Comparison of ENCODE assay signal across 19 cellular contexts in the genomic region with DNA sequence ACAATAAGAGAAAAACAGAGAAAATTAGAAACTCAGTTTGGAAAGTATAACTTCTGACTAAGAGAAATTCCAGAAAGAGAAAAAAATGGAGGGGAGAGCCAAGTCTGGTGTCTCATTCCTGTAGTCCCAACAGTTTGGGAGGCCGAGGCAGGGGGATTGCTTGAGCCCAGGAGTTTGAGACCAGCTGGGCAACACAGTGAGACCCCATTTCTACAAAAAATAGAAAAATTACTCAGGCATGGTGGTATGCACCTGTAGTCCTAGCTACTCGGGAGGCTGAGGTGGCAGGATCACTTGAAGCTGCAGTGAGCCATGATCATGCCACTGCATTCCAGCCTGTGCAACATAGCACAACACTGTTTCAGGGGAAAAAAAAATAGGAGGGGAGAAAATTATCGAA. TPM values are rescaled to one million over a fixed set of nuclear protein-coding genes. Genes with fewer than 3 reads are reported as not detected.
DNase-seq lines count a peak whose midpoint lies in the region; ATAC-seq, FAIRE-seq and TF ChIP-seq lines count a peak whose summit lies in the region.
"Had no signal": no experiment of that assay in that cellular context is flagged by ENCODE, and none has a peak within 500 bp of the region (broad histone marks: within the 10 kb centered on the region; RNA-seq: fewer than 3 reads in every experiment).

No MANE protein-coding gene starts in this region.

- peaks cover 11% of the 10 kb centered on the region for H3K79me2 ChIP-seq in HepG2 (ENCODE audit: insufficient read depth, low read length)

- H3K4me1 ChIP-seq in HepG2 (ENCODE audit: insufficient read depth, low read length) (peaks cover 53% of the 10 kb centered on the region), right lobe of liver (peaks cover 0 to 10% (median 0%) of the 10 kb centered on the region in 4 donors)
- H3K4me1 ChIP-seq in naive thymus-derived CD4-positive, alpha-beta T cell (ENCODE audit: control insufficient read depth in 2 of 2, insufficient read depth in 2 of 2, low read length in 2 of 2): peaks cover 9 to 18% of the 10 kb centered on the region in 2 donors

- intact Hi-C loops in HepG2 (cut with micrococcal nuclease; ENCODE audit: unreplicated experiment) (no loop called here), right lobe of liver (cut with DNase I) (no loop called here)
- intact Hi-C loops in naive thymus-derived CD4-positive, alpha-beta T cell (cut with micrococcal nuclease): no loop called here

- H3K36me3 ChIP-seq in HepG2 (replicated peaks in 1 of 2; ENCODE audit: control insufficient read depth in 1 of 2, insufficient read depth in 2 of 2, low read length in 2 of 2) (no peaks in the 10 kb centered on the region), right lobe of liver (no peaks in the 10 kb centered on the region)
- H3K36me3 ChIP-seq in naive thymus-derived CD4-positive, alpha-beta T cell (ENCODE audit: control insufficient read depth in 2 of 3, insufficient read depth in 3 of 3, low read length in 3 of 3): no peaks in the 10 kb centered on the region
- H3K36me3 ChIP-seq: BE2C had no signal

- no peak overlapping the region for H3K27ac ChIP-seq in HepG2 (ENCODE audit: extremely low read length, insufficient read depth, low read length)
- no peak overlapping the region for H3K27ac ChIP-seq in right lobe of liver
- H3K27ac ChIP-seq in naive thymus-derived CD4-positive, alpha-beta T cell (ENCODE audit: low read depth, low read length): no peak overlapping the region

- no TSS peak for BruUV-seq in HepG2 (replicated peaks; lab: Mats Ljungman, UMichigan)

- no peak overlapping the region for H3K27ac Mint-ChIP-seq in memory B cell
- peak overlapping the region; percentile 4 for H3K27ac Mint-ChIP-seq in stimulated activated memory B cell treated with anti-CD40 and anti-IgM and Interleukin-4, amounts not matched to agents 10 μg/mL and 1 μg/mL and 100 μg/mL, for 72 hours
- H3K27ac Mint-ChIP-seq in naive thymus-derived CD4-positive, alpha-beta T cell: peak overlapping the region in 1 of 9 donors; percentile 16
- H3K27ac Mint-ChIP-seq in activated CD8-positive, alpha-beta memory T cell treated with anti-CD3 and anti-CD28 coated beads, Interleukin-2, amount 10 ng/mL, durations not matched to agents 7 days and 5 days: no peak overlapping the region
- H3K27ac Mint-ChIP-seq: H9 had no signal

- FAIRE-seq in HepG2 (lab: Jason Lieb, UNC): no peak
- FAIRE-seq: A204.1, D721Med, G401.6, GM12891, GM19239, H1, HTR-8/SVneo had no signal

- TF ChIP-seq RAD21 in HepG2 (CRISPR knock-in tag; IDR thresholded peaks at IDR 0.05): no peak

- H3K4me3 ChIP-seq in HepG2 (replicated peaks in 1 of 3; ENCODE audit: insufficient read depth in 1 of 3, low read depth in 2 of 3, low read length in 3 of 3): no peak overlapping the region
- no peak overlapping the region for H3K4me3 ChIP-seq in right lobe of liver
- H3K4me3 ChIP-seq in naive thymus-derived CD4-positive, alpha-beta T cell (ENCODE audit: low read length): no peak overlapping the region

- H3K36me3 Mint-ChIP-seq in memory B cell: no peaks in the 10 kb centered on the region
- H3K36me3 Mint-ChIP-seq in stimulated activated memory B cell treated with anti-CD40 and anti-IgM and Interleukin-4, amounts not matched to agents 10 μg/mL and 1 μg/mL and 100 μg/mL, for 72 hours: no peaks in the 10 kb centered on the region
- H3K36me3 Mint-ChIP-seq in naive thymus-derived CD4-positive, alpha-beta T cell: peaks cover 0 to 7% (median 0%) of the 10 kb centered on the region in 5 donors
- H3K36me3 Mint-ChIP-seq in activated CD8-positive, alpha-beta memory T cell treated with anti-CD3 and anti-CD28 coated beads, Interleukin-2, amount 10 ng/mL, durations not matched to agents 7 days and 5 days: peaks cover 4% of the 10 kb centered on the region
- H3K36me3 Mint-ChIP-seq: CD4-positive, CD25-positive, alpha-beta regulatory T cell had no signal

- H4K20me1 ChIP-seq in HepG2 (ENCODE audit: insufficient read depth, low read length): no peaks in the 10 kb centered on the region

- H3K9me3 ChIP-seq in HepG2 (ENCODE audit: low read length) (no peaks in the 10 kb centered on the region), right lobe of liver (no peaks in the 10 kb centered on the region)
- no peaks in the 10 kb centered on the region for H3K9me3 ChIP-seq in naive thymus-derived CD4-positive, alpha-beta T cell (ENCODE audit: control insufficient read depth in 2 of 3, low read length in 3 of 3)
- H3K9me3 ChIP-seq: BE2C had no signal

- in situ Hi-C loops in HepG2 (cut with HindIII; ENCODE audit: extremely low pct_ligation_motif_present, low pct_unique_long_range_greater_than_20kb): no loop called here

- H3K27me3 Mint-ChIP-seq in memory B cell: peaks cover 1% of the 10 kb centered on the region
- no peaks in the 10 kb centered on the region for H3K27me3 Mint-ChIP-seq in stimulated activated memory B cell treated with anti-CD40 and anti-IgM and Interleukin-4, amounts not matched to agents 10 μg/mL and 1 μg/mL and 100 μg/mL, for 72 hours
- H3K27me3 Mint-ChIP-seq in naive thymus-derived CD4-positive, alpha-beta T cell: no peaks in the 10 kb centered on the region
- no peaks in the 10 kb centered on the region for H3K27me3 Mint-ChIP-seq in activated CD8-positive, alpha-beta memory T cell treated with anti-CD3 and anti-CD28 coated beads, Interleukin-2, amount 10 ng/mL, durations not matched to agents 7 days and 5 days
- H3K27me3 Mint-ChIP-seq: CD4-positive, CD25-positive, alpha-beta regulatory T cell had no signal

- H2AFZ ChIP-seq in HepG2 (ENCODE audit: low read length): no peak overlapping the region

- DNase-seq in HepG2 (ENCODE audit: low spot score): no peak
- DNase-seq in right lobe of liver: no peak
- no peak for DNase-seq in memory B cell (ENCODE audit: low spot score in 2 of 2)
- no peak for DNase-seq in naive thymus-derived CD4-positive, alpha-beta T cell
- no peak for DNase-seq in mesenteric fat pad (ENCODE audit: low spot score)
- DNase-seq in activated CD8-positive, alpha-beta memory T cell treated with anti-CD3 and anti-CD28 coated beads, Interleukin-2, amount 10 ng/mL, durations not matched to agents 7 days and 5 days: no peak
- DNase-seq: ACHN; BE2C; C1 segment of cervical spinal cord; CD4-positive, CD25-positive, alpha-beta regulatory T cell; H9 had no signal

- no peak for ATAC-seq in HepG2
- no peak for ATAC-seq in right lobe of liver
- ATAC-seq in memory B cell (ENCODE audit: low read depth): no peak
- ATAC-seq in stimulated activated memory B cell treated with anti-CD40 and anti-IgM and Interleukin-4, amounts not matched to agents 10 μg/mL and 1 μg/mL and 100 μg/mL, for 72 hours: no peak
- ATAC-seq in naive thymus-derived CD4-positive, alpha-beta T cell: no peak
- ATAC-seq in activated CD8-positive, alpha-beta memory T cell treated with anti-CD3 and anti-CD28 coated beads, Interleukin-2, amount 10 ng/mL, durations not matched to agents 7 days and 5 days: no peak

- no peak for TF ChIP-seq CTCF in HepG2 (CRISPR knock-in tag; IDR thresholded peaks at IDR 0.05)
- no peak for TF ChIP-seq CTCF in right lobe of liver (IDR thresholded peaks at IDR 0.05)

- H3K9me3 Mint-ChIP-seq in memory B cell: no peaks in the 10 kb centered on the region
- no peaks in the 10 kb centered on the region for H3K9me3 Mint-ChIP-seq in stimulated activated memory B cell treated with anti-CD40 and anti-IgM and Interleukin-4, amounts not matched to agents 10 μg/mL and 1 μg/mL and 100 μg/mL, for 72 hours
- peaks cover 0 to 5% (median 0%) of the 10 kb centered on the region in 11 donors for H3K9me3 Mint-ChIP-seq in naive thymus-derived CD4-positive, alpha-beta T cell
- H3K9me3 Mint-ChIP-seq in activated CD8-positive, alpha-beta memory T cell treated with anti-CD3 and anti-CD28 coated beads, Interleukin-2, amount 10 ng/mL, durations not matched to agents 7 days and 5 days (ENCODE audit: low read depth): peaks cover 3% of the 10 kb centered on the region
- H3K9me3 Mint-ChIP-seq: CD4-positive, CD25-positive, alpha-beta regulatory T cell; H9 had no signal

- POLR2A ChIA-PET in HepG2 (lab: Yijun Ruan, JAX): no interaction called here
- POLR2A ChIA-PET in naive thymus-derived CD4-positive, alpha-beta T cell (lab: Charles Lee): no interaction called here

- H3K4me1 Mint-ChIP-seq in memory B cell: peaks cover 17% of the 10 kb centered on the region
- peaks cover 28% of the 10 kb centered on the region for H3K4me1 Mint-ChIP-seq in stimulated activated memory B cell treated with anti-CD40 and anti-IgM and Interleukin-4, amounts not matched to agents 10 μg/mL and 1 μg/mL and 100 μg/mL, for 72 hours
- H3K4me1 Mint-ChIP-seq in naive thymus-derived CD4-positive, alpha-beta T cell: peaks cover 14 to 37% (median 28%) of the 10 kb centered on the region in 7 donors
- H3K4me1 Mint-ChIP-seq in activated CD8-positive, alpha-beta memory T cell treated with anti-CD3 and anti-CD28 coated beads, Interleukin-2, amount 10 ng/mL, durations not matched to agents 7 days and 5 days: peaks cover 24% of the 10 kb centered on the region

- H3K4me2 ChIP-seq in HepG2 (ENCODE audit: low read depth, low read length): no peak overlapping the region

- no peak for TF ChIP-seq POLR2A in HepG2 (IDR thresholded peaks at IDR 0.05; ENCODE audit: insufficient read depth in 1 of 2, low read depth in 2 of 2, low read length in 2 of 2)
- TF ChIP-seq POLR2A in right lobe of liver (IDR thresholded peaks at IDR 0.05): no peak

- peak overlapping the region; percentile 22 for H3K4me3 Mint-ChIP-seq in memory B cell
- H3K4me3 Mint-ChIP-seq in stimulated activated memory B cell treated with anti-CD40 and anti-IgM and Interleukin-4, amounts not matched to agents 10 μg/mL and 1 μg/mL and 100 μg/mL, for 72 hours: no peak overlapping the region
- no peak overlapping the region for H3K4me3 Mint-ChIP-seq in naive thymus-derived CD4-positive, alpha-beta T cell
- H3K4me3 Mint-ChIP-seq in activated CD8-positive, alpha-beta memory T cell treated with anti-CD3 and anti-CD28 coated beads, Interleukin-2, amount 10 ng/mL, durations not matched to agents 7 days and 5 days: no peak overlapping the region
- H3K4me3 Mint-ChIP-seq: H9 had no signal

- no peak overlapping the region for H3K9ac ChIP-seq in HepG2 (ENCODE audit: insufficient read depth, low read depth, low read length)

- WGBS in HepG2 (ENCODE audit: low lambda C conversion rate): 33% methylated on average over 3 of the region's 3 CpGs
- 86% methylated on average over 3 of the region's 3 CpGs for WGBS in right lobe of liver (ENCODE audit: insufficient coverage, low coverage, low lambda C conversion rate, missing lambda C conversion rate)

- CTCF ChIA-PET in HepG2 (lab: Yijun Ruan, JAX; ENCODE audit: low intra/inter-chr PET ratio, low total read pairs): no interaction called here
- CTCF ChIA-PET in naive thymus-derived CD4-positive, alpha-beta T cell (lab: Charles Lee): no interaction called here
- CTCF ChIA-PET in activated CD8-positive, alpha-beta memory T cell treated with anti-CD3 and anti-CD28 coated beads, Interleukin-2, amount 10 ng/mL, durations not matched to agents 7 days and 5 days (lab: Charles Lee): no interaction called here

- TF ChIP-seq EP300 in HepG2 (IDR thresholded peaks at IDR 0.05; ENCODE audit: low read depth in 2 of 2, low read length in 2 of 2): no peak
- TF ChIP-seq EP300 in HepG2 (CRISPR knock-in tag; IDR thresholded peaks at IDR 0.05; ENCODE audit: borderline replicate concordance): no peak

- H3K27me3 ChIP-seq in HepG2 (ENCODE audit: control insufficient read depth in 1 of 2, insufficient read depth in 2 of 2, low read length in 2 of 2): no peaks in the 10 kb centered on the region; a peak in 1 of 5 replicates
- no peaks in the 10 kb centered on the region for H3K27me3 ChIP-seq in right lobe of liver
- no peaks in the 10 kb centered on the region for H3K27me3 ChIP-seq in naive thymus-derived CD4-positive, alpha-beta T cell (ENCODE audit: control insufficient read depth in 2 of 2, insufficient read depth in 2 of 2, low read length in 2 of 2)
- H3K27me3 ChIP-seq: BE2C had no signal

RNA-seq across cellular contexts. Expression of gene KIF3B, which starts 3.1 kb away (rescaled TPM):
- 28.8 and 36.4 TPM in 2 replicates for total RNA-seq in HepG2 (2016; rRNA removed; fragmentation: Illumina TruSeq; extraction: Trizol)
- total RNA-seq in HepG2 (2016; cell fraction: cytosol; rRNA removed; fragmentation: Illumina TruSeq; extraction: Trizol; ENCODE audit: low read depth): 3.9 and 4.3 TPM in 2 replicates
- total RNA-seq in HepG2 (2016; cell fraction: insoluble cytoplasmic fraction; rRNA removed; fragmentation: Illumina TruSeq; extraction: Trizol): 28.4 and 33.3 TPM in 2 replicates
- 16.8 and 18.5 TPM in 2 replicates for total RNA-seq in HepG2 (2016; cell fraction: membrane; rRNA removed; fragmentation: Illumina TruSeq; extraction: Trizol)
- 18.0 and 21.3 TPM in 2 replicates for total RNA-seq in HepG2 (2016; cell fraction: nucleus; rRNA removed; fragmentation: Illumina TruSeq; extraction: Trizol)
- polyA plus RNA-seq in HepG2 (2011; rRNA removed): 20.2 and 23.6 TPM in 2 replicates
- polyA plus RNA-seq in HepG2 (2011; cell fraction: cytosol; rRNA removed): 18.0 and 24.2 TPM in 2 replicates
- 7.7 and 10.1 TPM in 2 replicates for polyA plus RNA-seq in HepG2 (2011; cell fraction: nucleus; rRNA removed)
- polyA plus RNA-seq in HepG2 (2012): 17.4 and 18.3 TPM in 2 replicates
- polyA plus RNA-seq in HepG2 (2016; cell fraction: cytosol; fragmentation: Illumina TruSeq; extraction: Trizol; ENCODE audit: low read depth): 1.1 and 1.5 TPM in 2 replicates
- polyA plus RNA-seq in HepG2 (2016; cell fraction: insoluble cytoplasmic fraction; fragmentation: Illumina TruSeq; extraction: Trizol; ENCODE audit: low read depth): 28.7 and 29.5 TPM in 2 replicates
- 7.8 and 8.4 TPM in 2 replicates for polyA plus RNA-seq in HepG2 (2016; cell fraction: membrane; fragmentation: Illumina TruSeq; extraction: Trizol; ENCODE audit: low read depth)
- 21.9 and 25.1 TPM in 2 replicates for polyA plus RNA-seq in HepG2 (2016; cell fraction: nucleus; fragmentation: Illumina TruSeq; extraction: Trizol; ENCODE audit: insufficient read depth, low read depth)
- 27.4 and 31.9 TPM in 2 replicates for polyA minus RNA-seq in HepG2 (2011; rRNA and poly(A)+ RNA removed; ENCODE audit: low replicate concordance)
- polyA minus RNA-seq in HepG2 (2011; cell fraction: cytosol; rRNA and poly(A)+ RNA removed): 17.6 and 21.7 TPM in 2 replicates
- 11.7 and 17.7 TPM in 2 replicates for polyA minus RNA-seq in HepG2 (2011; cell fraction: nucleus; rRNA and poly(A)+ RNA removed)
- total RNA-seq in right lobe of liver: 10 to 100 TPM; 16.4 to 23.6 (median 20.7) TPM
- 10 to 100 TPM in 4 of 5 experiments, 1 to 10 TPM in 1; 9.3 to 19.5 (median 11.5) TPM for total RNA-seq in naive thymus-derived CD4-positive, alpha-beta T cell
- 1 to 10 TPM; 1.5 to 2.7 TPM for polyA plus RNA-seq in naive thymus-derived CD4-positive, alpha-beta T cell
- total RNA-seq in mesenteric fat pad: 28.1 TPM
- 10 to 100 TPM; 19.9 to 26.0 TPM for total RNA-seq in activated CD8-positive, alpha-beta memory T cell treated with anti-CD3 and anti-CD28 coated beads, Interleukin-2, amount 10 ng/mL, durations not matched to agents 7 days and 5 days
